Comparison of ENCODE assay signal across 25 cellular contexts in genomic region chr3:128775906-128776542, GRCh38. TPM values are rescaled to one million over a fixed set of nuclear protein-coding genes. Genes with fewer than 3 reads are reported as not detected.
DNase-seq lines count a peak whose midpoint lies in the region; ATAC-seq and TF ChIP-seq lines count a peak whose summit lies in the region.
"Had no signal": no experiment of that assay in that cellular context is flagged by ENCODE, and none has a peak within 500 bp of the region (broad histone marks: within the 10 kb centered on the region; RNA-seq: fewer than 3 reads in every experiment).

No MANE protein-coding gene starts in this region.

- H3K4me1 Mint-ChIP-seq in activated CD4-positive, alpha-beta memory T cell treated with anti-CD3 and anti-CD28 coated beads, Interleukin-2, amount 10 ng/mL, durations not matched to agents 7 days and 5 days, result peaks cover 37% of the 10 kb centered on the region
- H3K4me1 Mint-ChIP-seq in activated CD4-positive, alpha-beta memory T cell treated with anti-CD3 and anti-CD28 coated beads for 36 hours (ENCODE audit: low read depth), result peaks cover 72% of the 10 kb centered on the region
- H3K4me1 Mint-ChIP-seq in chondrocyte (ENCODE audit: low read depth), result peaks cover 61% of the 10 kb centered on the region

- H3K36me3 Mint-ChIP-seq in activated CD4-positive, alpha-beta memory T cell treated with anti-CD3 and anti-CD28 coated beads, Interleukin-2, amount 10 ng/mL, durations not matched to agents 7 days and 5 days (ENCODE audit: low read depth), result peaks cover 35% of the 10 kb centered on the region
- H3K36me3 Mint-ChIP-seq in activated CD4-positive, alpha-beta memory T cell treated with anti-CD3 and anti-CD28 coated beads for 36 hours, result peaks cover 10% of the 10 kb centered on the region
- H3K36me3 Mint-ChIP-seq in chondrocyte (ENCODE audit: low read depth), result no peaks in the 10 kb centered on the region

- no peak overlapping the region for H3K27ac ChIP-seq in Panc1 (ENCODE audit: low read length)
- H3K27ac ChIP-seq in psoas muscle, result peak overlapping the region; percentile 27
- H3K27ac ChIP-seq: BLaER1 treated with 17β-estradiol and CSF1 and Interleukin-3, amounts not matched to agents 10 nM and 100 nM; coronary artery; HL-60; left ventricle myocardium inferior; WERI-Rb-1 had no signal

- in situ Hi-C loops in Panc1 (cut with HindIII; ENCODE audit: low pct_unique_long_range_greater_than_20kb, low sequenced_read_pairs), result no loop called here

- POLR2A ChIA-PET in activated CD4-positive, alpha-beta memory T cell treated with anti-CD3 and anti-CD28 coated beads, Interleukin-2, amount 10 ng/mL, durations not matched to agents 7 days and 5 days (lab: Charles Lee), result no interaction called here
- POLR2A ChIA-PET in activated CD4-positive, alpha-beta memory T cell treated with anti-CD3 and anti-CD28 coated beads for 36 hours (lab: Charles Lee), result no interaction called here
- POLR2A ChIA-PET in Panc1 (lab: Charles Lee), result no interaction called here

- 0 out of 2 replicates have a peak, but pooled peaks have one; percentile 22 for ATAC-seq in Panc1
- ATAC-seq in psoas muscle, result no peak
- no peak for ATAC-seq in HG03108 (IDR thresholded peaks at IDR 0.05; ENCODE audit: unreplicated experiment)
- ATAC-seq: activated T-cell treated with anti-CD3 and anti-CD28 coated beads, Interleukin-2, amount 50 U/mL, for 72 hours had no signal

- H3K4me3 Mint-ChIP-seq in activated CD4-positive, alpha-beta memory T cell treated with anti-CD3 and anti-CD28 coated beads, Interleukin-2, amount 10 ng/mL, durations not matched to agents 7 days and 5 days, result no peak overlapping the region
- H3K4me3 Mint-ChIP-seq in activated CD4-positive, alpha-beta memory T cell treated with anti-CD3 and anti-CD28 coated beads for 36 hours, result no peak overlapping the region
- no peak overlapping the region for H3K4me3 Mint-ChIP-seq in chondrocyte (ENCODE audit: unreplicated experiment)
- H3K4me3 Mint-ChIP-seq: activated T-cell treated with anti-CD3 and anti-CD28 coated beads, Interleukin-2, amount 50 U/mL, for 72 hours had no signal

- intact Hi-C loops in activated CD4-positive, alpha-beta memory T cell treated with anti-CD3 and anti-CD28 coated beads for 36 hours (cut with micrococcal nuclease), result no loop called here
- intact Hi-C loops in Panc1 (cut with micrococcal nuclease; ENCODE audit: unreplicated experiment), result no loop called here
- intact Hi-C loops in psoas muscle (cut with DNase I), result no loop called here

- no peak for DNase-seq in activated CD4-positive, alpha-beta memory T cell treated with anti-CD3 and anti-CD28 coated beads, Interleukin-2, amount 10 ng/mL, durations not matched to agents 7 days and 5 days
- DNase-seq in activated CD4-positive, alpha-beta memory T cell treated with anti-CD3 and anti-CD28 coated beads for 36 hours, result no peak
- no peak for DNase-seq in Panc1 (ENCODE audit: low read depth, low spot score)
- DNase-seq in chondrocyte (ENCODE audit: low spot score), result no peak
- no peak for DNase-seq in psoas muscle
- no peak for DNase-seq in NCI-H446 (lab: John Stamatoyannopoulos, UW)
- DNase-seq in NCI-H1694 treated with DMSO at 0.1 percent for 48 hours (lab: John Stamatoyannopoulos, UW), result no peak
- DNase-seq: ACHN; activated CD8-positive, alpha-beta memory T cell treated with anti-CD3 and anti-CD28 coated beads for 24 hours; activated T-cell treated with anti-CD3 and anti-CD28 coated beads, Interleukin-2, amount 50 U/mL, for 72 hours; DMS153; GF-D8; head of caudate nucleus; IMR-90; left ventricle myocardium inferior; MM.1S; NCI-H146; NCI-H69; retina; SHP77; WERI-Rb-1 had no signal

- BruUV-seq in Panc1 (replicated peaks; lab: Mats Ljungman, UMichigan), result no TSS peak

- H3K27me3 Mint-ChIP-seq in activated CD4-positive, alpha-beta memory T cell treated with anti-CD3 and anti-CD28 coated beads, Interleukin-2, amount 10 ng/mL, durations not matched to agents 7 days and 5 days, result no peaks in the 10 kb centered on the region
- no peaks in the 10 kb centered on the region for H3K27me3 Mint-ChIP-seq in activated CD4-positive, alpha-beta memory T cell treated with anti-CD3 and anti-CD28 coated beads for 36 hours
- no peaks in the 10 kb centered on the region for H3K27me3 Mint-ChIP-seq in chondrocyte (ENCODE audit: low read depth)

- H3K27ac Mint-ChIP-seq in activated CD4-positive, alpha-beta memory T cell treated with anti-CD3 and anti-CD28 coated beads, Interleukin-2, amount 10 ng/mL, durations not matched to agents 7 days and 5 days, result peak overlapping the region; percentile 8
- H3K27ac Mint-ChIP-seq in activated CD4-positive, alpha-beta memory T cell treated with anti-CD3 and anti-CD28 coated beads for 36 hours, result no peak overlapping the region
- peak overlapping the region; percentile 81 for H3K27ac Mint-ChIP-seq in chondrocyte (ENCODE audit: unreplicated experiment)
- H3K27ac Mint-ChIP-seq: activated T-cell treated with anti-CD3 and anti-CD28 coated beads, Interleukin-2, amount 50 U/mL, for 72 hours had no signal

- H3K9me3 ChIP-seq in Panc1 (ENCODE audit: control insufficient read depth, insufficient read depth, low read depth, low read length), result no peaks in the 10 kb centered on the region
- no peaks in the 10 kb centered on the region for H3K9me3 ChIP-seq in psoas muscle
- H3K9me3 ChIP-seq: left ventricle myocardium inferior had no signal

- H3K27me3 ChIP-seq in Panc1 (ENCODE audit: control insufficient read depth, insufficient read depth, low read length) (no peaks in the 10 kb centered on the region), psoas muscle (ENCODE audit: insufficient read depth in 3 of 3, low read length in 2 of 3) (no peaks in the 10 kb centered on the region)
- H3K27me3 ChIP-seq: BLaER1 treated with 17β-estradiol and CSF1 and Interleukin-3, amounts not matched to agents 10 nM and 100 nM had no signal

- CTCF ChIA-PET in activated CD4-positive, alpha-beta memory T cell treated with anti-CD3 and anti-CD28 coated beads, Interleukin-2, amount 10 ng/mL, durations not matched to agents 7 days and 5 days (lab: Charles Lee), result no interaction called here
- CTCF ChIA-PET in activated CD4-positive, alpha-beta memory T cell treated with anti-CD3 and anti-CD28 coated beads for 36 hours (lab: Charles Lee), result no interaction called here
- CTCF ChIA-PET in Panc1 (lab: Charles Lee), result no interaction called here

- no peaks in the 10 kb centered on the region for H3K36me3 ChIP-seq in Panc1 (ENCODE audit: control insufficient read depth, insufficient read depth, low read length)
- no peaks in the 10 kb centered on the region for H3K36me3 ChIP-seq in psoas muscle (ENCODE audit: insufficient read depth in 1 of 2, low read depth in 1 of 2)
- H3K36me3 ChIP-seq: left ventricle myocardium inferior had no signal

- no peaks in the 10 kb centered on the region for H3K9me3 Mint-ChIP-seq in activated CD4-positive, alpha-beta memory T cell treated with anti-CD3 and anti-CD28 coated beads, Interleukin-2, amount 10 ng/mL, durations not matched to agents 7 days and 5 days
- no peaks in the 10 kb centered on the region for H3K9me3 Mint-ChIP-seq in activated CD4-positive, alpha-beta memory T cell treated with anti-CD3 and anti-CD28 coated beads for 36 hours
- H3K9me3 Mint-ChIP-seq in chondrocyte (ENCODE audit: low read depth), result no peaks in the 10 kb centered on the region

- WGBS in psoas muscle, 3 donors, result 82 to 85% (median 84%) methylated on average over 3 of the region's 3 CpGs

- H3K4me1 ChIP-seq in Panc1 (ENCODE audit: control insufficient read depth, insufficient read depth, low read length) (peaks cover 13% of the 10 kb centered on the region), psoas muscle (peaks cover 78% of the 10 kb centered on the region)

- H3K4me3 ChIP-seq in Panc1 (ENCODE audit: low read depth in 2 of 2, low read length in 2 of 2) (no peak overlapping the region), psoas muscle (no peak overlapping the region)
- H3K4me3 ChIP-seq: BLaER1 treated with 17β-estradiol and CSF1 and Interleukin-3, amounts not matched to agents 10 nM and 100 nM; coronary artery; left ventricle myocardium inferior had no signal

- TF ChIP-seq CTCF in Panc1 (IDR thresholded peaks at IDR 0.05), result no peak
- TF ChIP-seq CTCF in chondrocyte (IDR thresholded peaks at IDR 0.05), result no peak
- TF ChIP-seq CTCF in psoas muscle (IDR thresholded peaks at IDR 0.05), result no peak

RNA-seq across cellular contexts. Expression of gene RAB7A, which starts 50.0 kb away (rescaled TPM):
- 100 to 1,000 TPM; 213 to 225 TPM for total RNA-seq in activated CD4-positive, alpha-beta memory T cell treated with anti-CD3 and anti-CD28 coated beads, Interleukin-2, amount 10 ng/mL, durations not matched to agents 7 days and 5 days
- total RNA-seq in activated CD4-positive, alpha-beta memory T cell treated with anti-CD3 and anti-CD28 coated beads for 36 hours, result 100 to 1,000 TPM; 264 to 272 TPM
- total RNA-seq in Panc1 (2021; ENCODE audit: unreplicated experiment) (386 TPM), chondrocyte (204 to 231 TPM (median 216 TPM) in 3 replicates), psoas muscle (100 to 1,000 TPM; 232 to 375 (median 284) TPM)
- 429 TPM for polyA plus RNA-seq in Panc1 (2012; ENCODE audit: insufficient read length)
- 100 to 1,000 TPM; 206 to 410 (median 369) TPM for polyA plus RNA-seq in psoas muscle
